9 cellular contexts compared by ENCODE assay signal in genomic region chr9:33024126-33024965, GRCh38. TPM values are rescaled to one million over a fixed set of nuclear protein-coding genes. Genes with fewer than 3 reads are reported as not detected.
A peak's percentile ranks its signal among the peaks of the same experiment; 100 is the strongest.
DNase-seq lines count a peak whose midpoint lies in the region; ATAC-seq, FAIRE-seq and TF ChIP-seq lines count a peak whose summit lies in the region.
"Had no signal": no experiment of that assay in that cellular context is flagged by ENCODE, and none has a peak within 500 bp of the region (broad histone marks: within the 10 kb centered on the region; RNA-seq: fewer than 3 reads in every experiment).

No MANE protein-coding gene starts in this region.

- no peak for TF ChIP-seq CTCF in K562 (IDR thresholded peaks at IDR 0.05 in 2 of 3, conservative IDR thresholded peaks at IDR 0.05 in 1 of 3; ENCODE audit: insufficient read depth in 2 of 3, low read depth in 1 of 3, low read length in 3 of 3)
- TF ChIP-seq CTCF in spleen (IDR thresholded peaks at IDR 0.05 in 8 of 11, conservative IDR thresholded peaks at IDR 0.05 in 3 of 11) = no peak

- H3K36me3 ChIP-seq in K562 (ENCODE audit: control insufficient read depth, insufficient read depth, low read length) = peaks cover 75% of the 10 kb centered on the region
- peaks cover 0 to 46% (median 22%) of the 10 kb centered on the region in 6 donors for H3K36me3 ChIP-seq in spleen

- no peak for TF ChIP-seq EP300 in K562 (IDR thresholded peaks at IDR 0.05; ENCODE audit: low read length)

- H3K4me1 ChIP-seq in K562 (replicated peaks in 1 of 2; ENCODE audit: control insufficient read depth in 2 of 2, insufficient read depth in 2 of 2, low read length in 2 of 2) (peaks cover 14 to 17% of the 10 kb centered on the region in 2 experiments; a peak in 4 of 5 replicates), spleen (peaks cover 40 to 66% (median 56%) of the 10 kb centered on the region in 6 donors)

- BruUV-seq in K562 (replicated peaks; lab: Mats Ljungman, UMichigan) = no TSS peak

- DNase-seq in SKM-1 treated with dmso at 0.1 percent for 144 hours (lab: John Stamatoyannopoulos, UW; ENCODE audit: unreplicated experiment) (peak; percentile 22), SKM-1 (lab: John Stamatoyannopoulos, UW; ENCODE audit: unreplicated experiment) (no peak), NCI-H146 (lab: John Stamatoyannopoulos, UW) (peak; percentile 63), K562 (ENCODE audit: extremely low read depth in 1 of 4, low spot score in 3 of 4) (peak in 1 of 4 experiments; percentile 56), iris pigment epithelial cell (ENCODE audit: low read depth) (peak; percentile 51), spleen (no peak), NOMO-1 treated with DMSO at 0.1 percent for 48 hours (lab: John Stamatoyannopoulos, UW; ENCODE audit: unreplicated experiment) (no peak), occipital lobe (lab: John Stamatoyannopoulos, UW) (no peak)

- H3K79me2 ChIP-seq in K562 (ENCODE audit: control insufficient read depth, insufficient read depth, low read length) = peaks cover 98% of the 10 kb centered on the region

- no peak for TF ChIP-seq POLR2A in K562 (conservative IDR thresholded peaks at IDR 0.05)
- no peak for TF ChIP-seq POLR2A in spleen (IDR thresholded peaks at IDR 0.05)

- H3K9me3 ChIP-seq in K562 (replicated peaks; ENCODE audit: control insufficient read depth, insufficient read depth, low read depth, low read length) (no peaks in the 10 kb centered on the region), spleen (no peaks in the 10 kb centered on the region)

- H3K4me2 ChIP-seq in K562 (ENCODE audit: insufficient read depth, low read length) = peak overlapping the region; percentile 100

- peak overlapping the region; percentile 96 for H3K9ac ChIP-seq in K562 (ENCODE audit: insufficient read depth in 1 of 2, low read depth in 2 of 2, low read length in 2 of 2)

- H3K27me3 ChIP-seq in K562 (ENCODE audit: control insufficient read depth in 2 of 2, insufficient read depth in 2 of 2, low read length in 2 of 2) = no peaks in the 10 kb centered on the region
- H3K27me3 ChIP-seq in spleen (replicated peaks in 1 of 7) = no peaks in the 10 kb centered on the region

- POLR2A ChIA-PET in K562 (lab: Yijun Ruan, JAX) = interaction anchor here (0.6 to 5.3 kb wide), 42 partner anchors 10 to 1121 kb away, joined by 3 to 64 read pairs (median 4); partner anchors contain the start of genes APTX, B4GALT1, BAG1 and CHMP5

- WGBS in K562 (ENCODE audit: insufficient coverage, low coverage, missing lambda C conversion rate) = under 1% methylated on average over 24 of the region's 33 CpGs
- 18 to 36% (median 25%) methylated on average over 22 to 33 of the region's 33 CpGs for WGBS in spleen, 5 donors

- TF ChIP-seq RAD21 in K562 (CRISPR knock-in tag; conservative IDR thresholded peaks at IDR 0.05 in 1 of 2, IDR thresholded peaks at IDR 0.05 in 1 of 2) = no peak

- ATAC-seq in K562 = peak; percentile 46

- intact Hi-C loops in K562 (cut with micrococcal nuclease) (loop anchor here (2.0 kb wide), 1 partner anchor 32 kb away; no protein-coding TSS in a partner anchor), spleen (cut with DNase I; ENCODE audit: low total_unique reads) (no loop called here)

- H3K4me3 ChIP-seq in K562 = peak overlapping the region; percentile 97
- H3K4me3 ChIP-seq in spleen = peak overlapping the region; percentile 67 to 97 (median 88)

- H4K20me1 ChIP-seq in K562 (replicated peaks; ENCODE audit: control insufficient read depth, insufficient read depth, low read length) = peaks cover 9% of the 10 kb centered on the region; the same call in 1 of the 2 replicates

- H3K9me1 ChIP-seq in K562 (ENCODE audit: control insufficient read depth, insufficient read depth, low read length) = no peaks in the 10 kb centered on the region

- peak; percentile 72 for FAIRE-seq in K562 (lab: Jason Lieb, UNC)
- FAIRE-seq: colon had no signal

- peak overlapping the region; percentile 94 for H3K27ac ChIP-seq in K562 (ENCODE audit: extremely low read depth, low read depth, low read length)
- peak overlapping the region; percentile 98 to 100 (median 100) for H3K27ac ChIP-seq in spleen

- CTCF ChIA-PET in K562 (lab: Yijun Ruan, JAX; ENCODE audit: low intra/inter-chr PET ratio) = no interaction called here

- peak overlapping the region; percentile 79 for H2AFZ ChIP-seq in K562 (ENCODE audit: low read depth, low read length)

- in situ Hi-C loops in K562 (cut with MboI) = no loop called here

TF ChIP-seq in K562, 482 proteins besides CTCF, POLR2A, EP300 and RAD21 (continues in another document):
- 0 out of 2 replicates have a peak, but pooled peaks have one; percentile 39 for TF ChIP-seq CREB3 (tag; conservative IDR thresholded peaks at IDR 0.05; ENCODE audit: low read depth)

RNA-seq across cellular contexts. Expression of gene DNAJA1, which starts 0.7 kb away (rescaled TPM):
- total RNA-seq in K562 (2011; cell fraction: chromatin; rRNA removed; ENCODE audit: low replicate concordance) = 20.1 and 36.0 TPM in 2 replicates
- total RNA-seq in K562 (2011; cell fraction: nucleolus; rRNA removed) = 20.0 and 23.6 TPM in 2 replicates
- 25.0 and 35.3 TPM in 2 replicates for total RNA-seq in K562 (2011; cell fraction: nucleoplasm; rRNA removed)
- 105 and 109 TPM in 2 replicates for total RNA-seq in K562 (2014; rRNA removed)
- 175 and 189 TPM in 2 replicates for total RNA-seq in K562 (2014; rRNA removed; fragmentation: Illumina TruSeq; extraction: Trizol)
- total RNA-seq in K562 (2015; rRNA removed; fragmentation: Illumina TruSeq; extraction: Trizol) = 192 and 194 TPM in 2 replicates
- 137 and 138 TPM in 2 replicates for total RNA-seq in K562 (2021)
- 170 and 197 TPM in 2 replicates for polyA plus RNA-seq in K562 (2011; rRNA removed)
- 36.7 and 57.5 TPM in 2 replicates for polyA plus RNA-seq in K562 (2011; cell fraction: cytosol; rRNA removed)
- 29.8 and 37.5 TPM in 2 replicates for polyA plus RNA-seq in K562 (2011; cell fraction: nucleus; rRNA removed)
- polyA plus RNA-seq in K562 (2012) = 79.7 and 168 TPM in 2 replicates
- 175 and 213 TPM in 2 replicates for polyA plus RNA-seq in K562 (2014; fragmentation: Illumina TruSeq; extraction: Trizol)
- polyA plus RNA-seq in K562 (2014; fragmentation: Nextera tagmentation; extraction: Ambion mirVana) = 100 to 1,000 TPM; 164 to 359 TPM
- polyA plus RNA-seq in K562 (2014; rRNA removed) = 161 and 171 TPM in 2 replicates
- polyA minus RNA-seq in K562 (2011; rRNA and poly(A)+ RNA removed) = 157 and 185 TPM in 2 replicates
- polyA minus RNA-seq in K562 (2011; cell fraction: cytosol; rRNA and poly(A)+ RNA removed) = 58.8 and 127 TPM in 2 replicates
- polyA minus RNA-seq in K562 (2011; cell fraction: nucleus; rRNA and poly(A)+ RNA removed) = 11.3 and 22.5 TPM in 2 replicates
- total RNA-seq in spleen = 100 to 1,000 TPM in 1 of 7 donors, 10 to 100 TPM in 6; 67.0 to 113 (median 87.7) TPM
- polyA plus RNA-seq in spleen = 10 to 100 TPM; 25.8 to 81.3 (median 38.7) TPM
- 203 TPM for total RNA-seq in occipital lobe

RNA-seq across cellular contexts. Expression of gene APTX, which starts 22.9 kb away (rescaled TPM):
- 58.4 and 95.3 TPM in 2 replicates for total RNA-seq in K562 (2011; cell fraction: chromatin; rRNA removed; ENCODE audit: low replicate concordance)
- 47.5 and 55.4 TPM in 2 replicates for total RNA-seq in K562 (2011; cell fraction: nucleolus; rRNA removed)
- 70.0 and 94.7 TPM in 2 replicates for total RNA-seq in K562 (2011; cell fraction: nucleoplasm; rRNA removed)
- total RNA-seq in K562 (2014; rRNA removed) (51.2 and 70.5 TPM in 2 replicates), K562 (2014; rRNA removed; fragmentation: Illumina TruSeq; extraction: Trizol) (68.9 and 72.5 TPM in 2 replicates), K562 (2015; rRNA removed; fragmentation: Illumina TruSeq; extraction: Trizol) (54.5 and 59.3 TPM in 2 replicates), K562 (2021) (46.2 and 49.2 TPM in 2 replicates), spleen (10 to 100 TPM; 16.2 to 28.6 (median 23.9) TPM), occipital lobe (26.5 TPM)
- polyA plus RNA-seq in K562 (2011; rRNA removed) (50.1 and 69.5 TPM in 2 replicates), K562 (2014; fragmentation: Illumina TruSeq; extraction: Trizol) (58.1 and 73.6 TPM in 2 replicates), K562 (2014; fragmentation: Nextera tagmentation; extraction: Ambion mirVana) (10 to 100 TPM; 81.9 to 92.4 TPM), K562 (2014; rRNA removed) (65.7 and 68.2 TPM in 2 replicates), spleen (10 to 100 TPM; 18.9 to 25.3 (median 20.6) TPM)
- polyA plus RNA-seq in K562 (2011; cell fraction: cytosol; rRNA removed) = 25.0 and 40.2 TPM in 2 replicates
- 48.7 and 57.1 TPM in 2 replicates for polyA plus RNA-seq in K562 (2011; cell fraction: nucleus; rRNA removed)
- polyA plus RNA-seq in K562 (2012) = 40.8 and 49.4 TPM in 2 replicates
- polyA minus RNA-seq in K562 (2011; rRNA and poly(A)+ RNA removed) = 46.6 and 58.5 TPM in 2 replicates
- polyA minus RNA-seq in K562 (2011; cell fraction: cytosol; rRNA and poly(A)+ RNA removed) = 14.2 and 17.1 TPM in 2 replicates
- 26.3 and 37.4 TPM in 2 replicates for polyA minus RNA-seq in K562 (2011; cell fraction: nucleus; rRNA and poly(A)+ RNA removed)

RNA-seq across cellular contexts. Expression of gene SMU1, which starts 52.1 kb away (rescaled TPM):
- total RNA-seq in K562 (2011; cell fraction: chromatin; rRNA removed; ENCODE audit: low replicate concordance) = 8.0 and 11.2 TPM in 2 replicates
- 5.5 and 6.1 TPM in 2 replicates for total RNA-seq in K562 (2011; cell fraction: nucleolus; rRNA removed)
- total RNA-seq in K562 (2011; cell fraction: nucleoplasm; rRNA removed) = 10.1 and 13.2 TPM in 2 replicates
- total RNA-seq in K562 (2014; rRNA removed) (16.0 and 17.0 TPM in 2 replicates), K562 (2014; rRNA removed; fragmentation: Illumina TruSeq; extraction: Trizol) (33.4 and 35.9 TPM in 2 replicates), K562 (2015; rRNA removed; fragmentation: Illumina TruSeq; extraction: Trizol) (27.6 and 28.2 TPM in 2 replicates), K562 (2021) (19.1 and 21.7 TPM in 2 replicates), spleen (10 to 100 TPM; 15.7 to 23.3 (median 19.4) TPM), occipital lobe (46.5 TPM)
- polyA plus RNA-seq in K562 (2011; rRNA removed) (15.3 and 20.7 TPM in 2 replicates), K562 (2014; fragmentation: Illumina TruSeq; extraction: Trizol) (16.6 and 17.9 TPM in 2 replicates), K562 (2014; fragmentation: Nextera tagmentation; extraction: Ambion mirVana) (10 to 100 TPM; 20.5 to 23.9 TPM), K562 (2014; rRNA removed) (13.2 and 15.0 TPM in 2 replicates), spleen (10 to 100 TPM in 1 of 3 donors, 1 to 10 TPM in 2; 7.2 to 12.2 (median 9.9) TPM)
- polyA plus RNA-seq in K562 (2011; cell fraction: cytosol; rRNA removed) = 6.5 and 9.6 TPM in 2 replicates
- 3.6 and 4.4 TPM in 2 replicates for polyA plus RNA-seq in K562 (2011; cell fraction: nucleus; rRNA removed)
- polyA plus RNA-seq in K562 (2012) = 7.4 and 14.3 TPM in 2 replicates
- polyA minus RNA-seq in K562 (2011; rRNA and poly(A)+ RNA removed) = 33.3 and 40.4 TPM in 2 replicates
- 10.6 and 16.2 TPM in 2 replicates for polyA minus RNA-seq in K562 (2011; cell fraction: cytosol; rRNA and poly(A)+ RNA removed)
- polyA minus RNA-seq in K562 (2011; cell fraction: nucleus; rRNA and poly(A)+ RNA removed) = 3.2 and 6.1 TPM in 2 replicates

Comparison
In these comparisons a context has a peak if more than half of its experiments do, and no peak if none do; other contexts are left out.
1. DNase-seq: peak in SKM-1 treated with dmso at 0.1 percent for 144 hours (single experiment), NCI-H146 (single experiment) and iris pigment epithelial cell (single experiment); none in SKM-1 (single experiment), spleen (single experiment), NOMO-1 treated with DMSO at 0.1 percent for 48 hours (single experiment) and occipital lobe (single experiment).